ENCODE assay signal across 8 cellular contexts in the genomic region with DNA sequence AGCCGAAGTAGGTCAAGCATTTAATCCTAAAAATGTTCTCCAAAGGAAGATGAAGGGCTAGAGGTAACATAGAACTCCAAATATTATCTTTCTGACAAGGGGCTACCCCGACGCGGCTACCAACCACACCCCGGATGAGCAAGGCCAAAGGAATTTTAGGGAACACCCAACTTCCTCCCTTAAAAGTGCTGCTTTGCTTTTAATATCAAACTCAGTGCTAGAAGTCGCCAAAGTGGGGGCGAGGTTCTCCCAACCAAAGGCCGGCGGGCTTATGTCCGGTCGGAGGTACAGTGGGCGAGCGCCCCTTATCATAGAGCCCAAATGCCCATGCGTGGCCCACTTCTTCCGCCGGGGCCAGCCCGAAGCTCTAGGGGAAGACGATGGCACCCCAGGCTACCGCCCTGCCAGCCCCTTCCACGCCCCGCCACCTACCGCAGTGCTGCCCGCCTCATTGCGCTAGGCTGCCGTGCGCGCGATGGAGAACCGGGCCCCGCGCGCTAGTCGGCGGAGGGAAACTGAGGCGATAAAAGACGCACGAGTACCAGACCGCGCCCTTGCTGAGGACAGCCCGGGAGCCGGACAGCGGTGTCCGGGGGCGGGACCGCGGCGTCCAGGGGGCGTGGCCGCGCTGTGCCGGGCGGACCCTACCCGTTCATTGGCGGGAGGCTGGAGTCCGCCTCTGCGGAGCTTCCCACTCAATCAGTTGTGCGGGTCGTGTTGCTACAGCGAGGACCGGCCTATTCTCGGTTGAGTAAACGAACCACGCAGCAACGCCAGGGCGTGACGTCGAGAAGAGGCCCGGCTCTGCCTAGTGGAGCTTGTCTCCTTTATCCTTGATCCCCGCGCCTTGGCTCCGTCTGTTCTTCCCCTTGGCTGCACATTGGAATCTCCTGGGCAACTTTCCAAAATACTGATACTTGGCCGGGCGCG. TPM values are rescaled to one million over a fixed set of nuclear protein-coding genes. Genes with fewer than 3 reads are reported as not detected.
DNase-seq lines count a peak whose midpoint lies in the region; ATAC-seq, FAIRE-seq and TF ChIP-seq lines count a peak whose summit lies in the region.

A gene with protein sequence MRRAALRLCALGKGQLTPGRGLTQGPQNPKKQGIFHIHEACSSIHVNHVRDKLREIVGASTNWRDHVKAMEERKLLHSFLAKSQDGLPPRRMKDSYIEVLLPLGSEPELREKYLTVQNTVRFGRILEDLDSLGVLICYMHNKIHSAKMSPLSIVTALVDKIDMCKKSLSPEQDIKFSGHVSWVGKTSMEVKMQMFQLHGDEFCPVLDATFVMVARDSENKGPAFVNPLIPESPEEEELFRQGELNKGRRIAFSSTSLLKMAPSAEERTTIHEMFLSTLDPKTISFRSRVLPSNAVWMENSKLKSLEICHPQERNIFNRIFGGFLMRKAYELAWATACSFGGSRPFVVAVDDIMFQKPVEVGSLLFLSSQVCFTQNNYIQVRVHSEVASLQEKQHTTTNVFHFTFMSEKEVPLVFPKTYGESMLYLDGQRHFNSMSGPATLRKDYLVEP (minus strand): TSS at position 584 of the 930 bp plus-strand sequence. CDS start 132 bp downstream, at position 452.

- H3K27ac Mint-ChIP-seq in brain: peak within 1 kb of the TSS; percentile 88 to 98 (median 95)

- H3K9me3 ChIP-seq in iPS DF 6.9 (ENCODE audit: control insufficient read depth, insufficient read depth, low read length): no peaks in the 10 kb centered on the region
- no peaks in the 10 kb centered on the region for H3K9me3 ChIP-seq in gastrocnemius medialis

- no peaks in the 10 kb centered on the region for H3K9me3 Mint-ChIP-seq in brain

- TF ChIP-seq CTCF in GM13976 (IDR thresholded peaks at IDR 0.05; ENCODE audit: borderline replicate concordance, control extremely low read depth, extremely low read depth, insufficient read depth, missing control alignments) (no peak), brain (conservative IDR thresholded peaks at IDR 0.05) (no peak), gastrocnemius medialis (IDR thresholded peaks at IDR 0.05 in 4 of 5, conservative IDR thresholded peaks at IDR 0.05 in 1 of 5) (no peak)

- H3K36me3 Mint-ChIP-seq in brain: no peaks in the 10 kb centered on the region

- FAIRE-seq in TTC549 (lab: Jason Lieb, UNC): peak; percentile 25

- intact Hi-C loops in gastrocnemius medialis (cut with DNase I; ENCODE audit: low total_unique reads): loop anchor here (1.0 to 2.0 kb wide), 3 partner anchors 40 to 282 kb away; a partner anchor contains a TSS

- peak; percentile 98 for ATAC-seq in HG02678 (IDR thresholded peaks at IDR 0.05; ENCODE audit: unreplicated experiment)
- peak; percentile 91 to 95 for ATAC-seq in gastrocnemius medialis

- H3K27me3 ChIP-seq in iPS DF 6.9 (ENCODE audit: control insufficient read depth, insufficient read depth, low read length): no peaks in the 10 kb centered on the region
- no peaks in the 10 kb centered on the region for H3K27me3 ChIP-seq in gastrocnemius medialis

- peak within 1 kb of the TSS; percentile 86 to 97 (median 90) for H3K4me3 Mint-ChIP-seq in brain

- TF ChIP-seq POLR2A in gastrocnemius medialis (IDR thresholded peaks at IDR 0.05): peak; percentile 78 to 81

- H3K4me1 Mint-ChIP-seq in brain: peaks cover 21% of the 10 kb centered on the region

- no peaks in the 10 kb centered on the region for H3K36me3 ChIP-seq in iPS DF 6.9 (ENCODE audit: control insufficient read depth, insufficient read depth, low read length)
- H3K36me3 ChIP-seq in gastrocnemius medialis: no peaks in the 10 kb centered on the region

- no peaks in the 10 kb centered on the region for H3K27me3 Mint-ChIP-seq in brain

- H3K4me1 ChIP-seq in iPS DF 6.9 (ENCODE audit: control insufficient read depth, insufficient read depth, low read length) (no peaks in the 10 kb centered on the region), gastrocnemius medialis (no peaks in the 10 kb centered on the region)

- WGBS in iPS DF 6.9 (ENCODE audit: insufficient coverage, insufficient read length): no CpG with 5 or more reads among the region's 74 CpGs

- peak; percentile 90 for DNase-seq in GM13976 (ENCODE audit: low spot score)
- peak; percentile 73 for DNase-seq in NCI-H146 (lab: John Stamatoyannopoulos, UW)
- DNase-seq in iPS DF 6.9 (ENCODE audit: low read depth, low spot score): peak; percentile 48
- peak; percentile 85 to 96 for DNase-seq in gastrocnemius medialis
- DNase-seq in NCI-H1417 treated with DMSO at 0.1 percent for 48 hours (lab: John Stamatoyannopoulos, UW): no peak

- in situ Hi-C loops in GM13976 (cut with MboI; ENCODE audit: low sequenced_read_pairs, unreplicated experiment): no loop called here
- in situ Hi-C loops in gastrocnemius medialis (cut with MboI; ENCODE audit: low sequenced_read_pairs in 4 of 4): no loop called here

- no peak within 1 kb of the TSS for H3K27ac ChIP-seq in iPS DF 6.9 (ENCODE audit: low read length)
- H3K27ac ChIP-seq in gastrocnemius medialis: peak within 1 kb of the TSS; percentile 91 to 96 (median 94)

- H3K4me3 ChIP-seq in iPS DF 6.9 (ENCODE audit: low read length) (peak within 1 kb of the TSS; percentile 97), gastrocnemius medialis (peak within 1 kb of the TSS; percentile 73 to 85 (median 82))

RNA-seq across cellular contexts. Expression of the gene that starts here (rescaled TPM):
- polyA plus RNA-seq in brain (ENCODE audit: insufficient read depth, low read depth, low replicate concordance): 7.9 TPM
- total RNA-seq in gastrocnemius medialis: 10 to 100 TPM; 12.3 to 21.9 (median 20.6) TPM
